Comparison of ENCODE assay signal across 8 cellular contexts in the genomic region with DNA sequence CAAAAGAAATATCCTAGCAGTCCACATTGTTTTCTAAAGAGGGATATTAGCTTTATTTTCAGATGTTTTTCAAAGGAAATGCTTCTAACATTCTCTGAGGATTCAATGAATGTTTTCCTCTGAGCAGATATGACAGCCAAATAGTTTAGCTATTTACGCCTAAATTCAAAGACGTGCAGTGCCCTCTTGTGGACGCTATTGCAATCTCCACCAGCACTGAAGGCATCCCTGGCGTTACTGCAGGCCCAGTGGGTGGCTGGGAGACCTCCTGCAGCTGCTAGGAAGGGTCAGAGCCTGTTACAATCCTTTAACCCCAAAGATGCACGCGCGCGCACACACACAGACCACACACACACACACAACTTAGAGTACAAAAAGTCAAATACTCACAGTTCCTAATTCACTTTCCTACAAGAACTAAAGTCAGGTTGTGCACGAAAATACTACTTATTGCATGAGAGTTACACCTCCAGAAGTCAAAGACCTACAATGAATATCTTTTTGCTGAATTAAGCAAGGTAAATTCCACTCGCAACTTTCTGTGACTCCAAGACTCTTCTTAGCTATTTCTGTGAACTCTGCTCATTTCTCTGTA.
A peak's percentile ranks its signal among the peaks of the same experiment; 100 is the strongest.
DNase-seq lines count a peak whose midpoint lies in the region; ATAC-seq, FAIRE-seq and TF ChIP-seq lines count a peak whose summit lies in the region.

No MANE protein-coding gene starts in this region.

- H3K4me2 ChIP-seq in osteoblast (ENCODE audit: insufficient read depth, low read length): peak overlapping the region; percentile 35

- no peaks in the 10 kb centered on the region for H3K79me2 ChIP-seq in osteoblast (ENCODE audit: insufficient read depth, low read length)

- DNase-seq in ELF-1 (ENCODE audit: low read depth, low spot score) (peak; percentile 85), NCI-H774 (lab: John Stamatoyannopoulos, UW) (peak; percentile 83), fibroblast of the conjunctiva (ENCODE audit: low read depth) (peak; percentile 60), osteoblast (ENCODE audit: insufficient read length, low spot score, missing footprints) (peak; percentile 68), urothelium cell line (ENCODE audit: low spot score) (peak; percentile 76)
- DNase-seq in activated T-cell treated with anti-CD3 and anti-CD28 coated beads, Interleukin-2, amount 50 U/mL, for 1 hour: peak; percentile 19

- TF ChIP-seq CTCF in osteoblast (IDR thresholded peaks at IDR 0.05; ENCODE audit: extremely low read depth, low read depth, low read length): peak; percentile 83

- H4K20me1 ChIP-seq in osteoblast (ENCODE audit: insufficient read depth, low read length): no peaks in the 10 kb centered on the region

- H2AFZ ChIP-seq in osteoblast (ENCODE audit: low read length): peak overlapping the region; percentile 82

- peaks cover 8% of the 10 kb centered on the region for H3K4me1 ChIP-seq in osteoblast (ENCODE audit: insufficient read depth, low read length)

- FAIRE-seq in urothelium cell line (lab: Jason Lieb, UNC): no peak

- peak; percentile 72 for ATAC-seq in HG03432 (IDR thresholded peaks at IDR 0.05; ENCODE audit: unreplicated experiment)
- ATAC-seq in GM21717 (IDR thresholded peaks at IDR 0.05; ENCODE audit: unreplicated experiment): no peak

- no peak overlapping the region for H3K4me3 ChIP-seq in osteoblast (ENCODE audit: insufficient read depth, low read length)

- H3K27ac ChIP-seq in osteoblast (ENCODE audit: low read depth, low read length): no peak overlapping the region

- H3K9me3 ChIP-seq in osteoblast (ENCODE audit: low read depth, low read length): no peaks in the 10 kb centered on the region

- no peaks in the 10 kb centered on the region for H3K27me3 ChIP-seq in osteoblast (ENCODE audit: insufficient read depth, low read length)

- H3K36me3 ChIP-seq in osteoblast (ENCODE audit: insufficient read depth, low read length): no peaks in the 10 kb centered on the region

Comparison
In these comparisons a context has a peak if more than half of its experiments do, and no peak if none do; other contexts are left out.
1. DNase-seq: peak in every context shown above with its lines; median percentile 85 in ELF-1; 83 in NCI-H774; 76 in urothelium cell line; 68 in osteoblast; 60 in fibroblast of the conjunctiva; 19 in activated T-cell treated with anti-CD3 and anti-CD28 coated beads, Interleukin-2, amount 50 U/mL, for 1 hour.